Comparison of ENCODE assay signal across 35 cellular contexts in genomic region chr1:42476605-42477004, GRCh38. TPM values are rescaled to one million over a fixed set of nuclear protein-coding genes. Genes with fewer than 3 reads are reported as not detected.
"Had no signal": no experiment of that assay in that cellular context is flagged by ENCODE, and none has a peak within 500 bp of the region (broad histone marks: within the 10 kb centered on the region; RNA-seq: fewer than 3 reads in every experiment).

No MANE protein-coding gene starts in this region.

- H3K36me3 ChIP-seq: adrenal gland, brain microvascular endothelial cell, breast epithelium had no signal

- H3K9me3 ChIP-seq: adrenal gland, body of pancreas, breast epithelium had no signal

- ATAC-seq: activated CD8-positive, alpha-beta T cell treated with anti-CD3 and anti-CD28 coated beads for 36 hours; activated naive CD4-positive, alpha-beta T cell treated with anti-CD3 and anti-CD28 coated beads, Interleukin-2, amount 50 U/mL, for 72 hours; activated T-cell treated with anti-CD3 and anti-CD28 coated beads, Interleukin-2, amount 50 U/mL, for 4 hours; activated T-cell treated with anti-CD3 and anti-CD28 coated beads, Interleukin-2, amount 50 U/mL, for 72 hours; activated T-helper 17 cell treated with anti-CD3 and anti-CD28 coated beads, Interleukin-2, amount 50 U/mL, for 72 hours; body of pancreas had no signal

- H3K4me1 ChIP-seq: adrenal gland, body of pancreas, breast epithelium had no signal

- H3K4me3 ChIP-seq: adrenal gland, body of pancreas, breast epithelium had no signal

- DNase-seq: activated B cell treated with CpG ODN at 0.5 μM for 24 hours; activated CD4-positive, alpha-beta memory T cell treated with anti-CD3 and anti-CD28 coated beads for 36 hours; activated CD4-positive, alpha-beta T cell treated with anti-CD3 and anti-CD28 coated beads for 4 hours; activated CD4-positive, alpha-beta T cell treated with anti-CD3 and anti-CD28 coated beads, Interleukin-2, amount 10 ng/mL, durations not matched to agents 24 days and 14 days; activated CD4-positive, alpha-beta T cell treated with anti-CD3 and anti-CD28 coated beads, Interleukin-2, amount 50 U/mL, for 1 hour; activated CD4-positive, alpha-beta T cell treated with anti-CD3 and anti-CD28 coated beads, Interleukin-2, amount 50 U/mL, for 4 hours; activated CD4-positive, CD25-positive, alpha-beta regulatory T cell treated with anti-CD3 and anti-CD28 coated beads, Interleukin-2, amount 50 U/mL, for 72 hours; activated CD8-positive, alpha-beta memory T cell treated with anti-CD3 and anti-CD28 coated beads, Interleukin-2, amount 50 U/mL, for 4 hours; activated CD8-positive, alpha-beta T cell treated with anti-CD3 and anti-CD28 coated beads for 36 hours; activated effector memory CD4-positive, alpha-beta T cell treated with anti-CD3 and anti-CD28 coated beads, Interleukin-2, amount 50 U/mL, for 16 hours; activated gamma-delta T cell treated with Interleukin-2 at 50 U/mL for 16 hours; activated naive CD4-positive, alpha-beta T cell; activated naive CD4-positive, alpha-beta T cell treated with anti-CD3 and anti-CD28 coated beads for 36 hours; activated naive CD4-positive, alpha-beta T cell treated with anti-CD3 and anti-CD28 coated beads, Interleukin-2, amount 50 U/mL, for 16 hours; activated naive CD8-positive, alpha-beta T cell treated with anti-CD3 and anti-CD28 coated beads for 36 hours; activated T-cell treated with anti-CD3 and anti-CD28 coated beads for 4 hours; activated T-cell treated with anti-CD3 and anti-CD28 coated beads, Interleukin-2, amount 50 U/mL, for 1 hour; activated T-cell treated with anti-CD3 and anti-CD28 coated beads, Interleukin-2, amount 50 U/mL, for 4 hours; activated T-cell treated with anti-CD3 and anti-CD28 coated beads, Interleukin-2, amount 50 U/mL, for 72 hours; adrenal gland; amniotic stem cell; aorta; body of pancreas; brain microvascular endothelial cell; central memory CD4-positive, alpha-beta T cell; T-helper 1 cell; T-helper 2 cell; T-helper 9 cell had no signal

- FAIRE-seq: astrocyte, TTC549 had no signal

- H3K27ac ChIP-seq: adrenal gland, body of pancreas, brain microvascular endothelial cell, breast epithelium, VCaP had no signal

- H3K27me3 ChIP-seq: adrenal gland, body of pancreas, brain microvascular endothelial cell, breast epithelium had no signal

RNA-seq across cellular contexts. Expression of gene ZMYND12, which starts 20.8 kb away (rescaled TPM):
- total RNA-seq: activated CD4-positive, alpha-beta T cell treated with anti-CD3 and anti-CD28 coated beads, Interleukin-2, amount 10 ng/mL, durations not matched to agents 24 days and 14 days; activated T-helper 1 cell treated with anti-CD3 and anti-CD28 coated beads, Interleukin-12 subunit alpha, Interleukin-12 subunit beta, Interleukin-2, Interleukin-4 antibody, amounts not matched to agents 30 ng/mL and 10 ng/mL and 1 ng/mL, durations not matched to agents 14 hours and 24 hours and 36 hours had no signal
